Comparison of ENCODE assay signal across 24 cellular contexts in genomic region chr5:66344544-66344943, GRCh38.
"Had no signal": no experiment of that assay in that cellular context is flagged by ENCODE, and none has a peak within 500 bp of the region (broad histone marks: within the 10 kb centered on the region; RNA-seq: fewer than 3 reads in every experiment).

No MANE protein-coding gene starts in this region.

- ATAC-seq: naive thymus-derived CD4-positive, alpha-beta T cell; sciatic nerve; stimulated activated memory B cell treated with anti-CD40 and anti-IgM and Interleukin-4, amounts not matched to agents 10 μg/mL and 1 μg/mL and 100 μg/mL, for 72 hours; stimulated activated naive CD8-positive, alpha-beta T cell treated with anti-CD3 and anti-CD28 coated beads, Interleukin-15, Interleukin-2, amounts not matched to agents 100 U/mL and 50 U/mL, for 24 hours had no signal

- H3K4me3 ChIP-seq: dorsolateral prefrontal cortex, smooth muscle cell, testis, tibial artery had no signal

- H3K4me1 Mint-ChIP-seq: immature natural killer cell; mesothelial cell of epicardium; naive thymus-derived CD4-positive, alpha-beta T cell; stimulated activated memory B cell treated with anti-CD40 and anti-IgM and Interleukin-4, amounts not matched to agents 10 μg/mL and 1 μg/mL and 100 μg/mL, for 72 hours had no signal

- H3K4me1 ChIP-seq: testis, tibial artery had no signal

- H3K9me3 Mint-ChIP-seq: nephron progenitor cell; stimulated activated memory B cell treated with anti-CD40 and anti-IgM and Interleukin-4, amounts not matched to agents 10 μg/mL and 1 μg/mL and 100 μg/mL, for 72 hours; type B pancreatic cell had no signal

- H3K36me3 Mint-ChIP-seq: immature natural killer cell; mesothelial cell of epicardium; naive thymus-derived CD4-positive, alpha-beta T cell; stimulated activated memory B cell treated with anti-CD40 and anti-IgM and Interleukin-4, amounts not matched to agents 10 μg/mL and 1 μg/mL and 100 μg/mL, for 72 hours; type B pancreatic cell had no signal

- H3K27me3 ChIP-seq: dorsolateral prefrontal cortex, testis, tibial artery had no signal

- H3K4me3 Mint-ChIP-seq: immature natural killer cell; mesothelial cell of epicardium; naive thymus-derived CD4-positive, alpha-beta T cell; nephron progenitor cell; stimulated activated memory B cell treated with anti-CD40 and anti-IgM and Interleukin-4, amounts not matched to agents 10 μg/mL and 1 μg/mL and 100 μg/mL, for 72 hours; type B pancreatic cell had no signal

- DNase-seq: dorsolateral prefrontal cortex; effector CD4-positive, alpha-beta T cell; hypothalamus; immature natural killer cell; islet precursor cell; kidney glomerular epithelial cell; mesenchymal stem cell; naive thymus-derived CD4-positive, alpha-beta T cell; nephron progenitor cell; nucleus accumbens; posterior cingulate gyrus; retina; stimulated activated CD4-positive, alpha-beta T cell treated with anti-CD3 and anti-CD28 coated beads, Interleukin-12 subunit alpha, Interleukin-12 subunit beta, amount 100 ng/mL, for 4 hours; stimulated activated CD4-positive, alpha-beta T cell treated with anti-CD3 and anti-CD28 coated beads, Interleukin-2, amount 100 ng/mL, for 24 hours; stimulated activated CD4-positive, alpha-beta T cell treated with anti-CD3 and anti-CD28 coated beads, Interleukin-4, amount 100 ng/mL, for 24 hours; stimulated activated naive CD8-positive, alpha-beta T cell treated with anti-CD3 and anti-CD28 coated beads, Interleukin-15, Interleukin-2, amounts not matched to agents 100 U/mL and 50 U/mL, for 24 hours; substantia nigra; testis; tibial artery had no signal

- H3K9me3 ChIP-seq: testis, tibial artery had no signal

- H3K27ac Mint-ChIP-seq: immature natural killer cell; mesothelial cell of epicardium; naive thymus-derived CD4-positive, alpha-beta T cell; nephron progenitor cell; stimulated activated memory B cell treated with anti-CD40 and anti-IgM and Interleukin-4, amounts not matched to agents 10 μg/mL and 1 μg/mL and 100 μg/mL, for 72 hours; type B pancreatic cell had no signal

- H3K27ac ChIP-seq: dorsolateral prefrontal cortex, testis, tibial artery had no signal
